29 cellular contexts compared by ENCODE assay signal in genomic region chr1:183212870-183213269, GRCh38. TPM values are rescaled to one million over a fixed set of nuclear protein-coding genes. Genes with fewer than 3 reads are reported as not detected.
"Had no signal": no experiment of that assay in that cellular context is flagged by ENCODE, and none has a peak within 500 bp of the region (broad histone marks: within the 10 kb centered on the region; RNA-seq: fewer than 3 reads in every experiment).

No MANE protein-coding gene starts in this region.

- FAIRE-seq: astrocyte, colon, TTC549 had no signal

- H3K36me3 ChIP-seq: MG63 had no signal

- DNase-seq: activated B cell treated with CpG ODN at 0.5 μM for 24 hours; activated CD4-positive, alpha-beta memory T cell treated with anti-CD3 and anti-CD28 coated beads for 36 hours; activated CD4-positive, alpha-beta T cell treated with anti-CD3 and anti-CD28 coated beads for 1 hour; activated CD4-positive, alpha-beta T cell treated with anti-CD3 and anti-CD28 coated beads, Interleukin-2, amount 10 ng/mL, durations not matched to agents 7 days and 5 days; activated CD8-positive, alpha-beta memory T cell treated with anti-CD3 and anti-CD28 coated beads for 24 hours; activated gamma-delta T cell; activated naive CD4-positive, alpha-beta T cell treated with anti-CD3 and anti-CD28 coated beads for 36 hours; activated T-cell treated with anti-CD3 and anti-CD28 coated beads, Interleukin-2, amount 50 U/mL, for 4 hours; amygdala; cerebellar nuclear complex; MG63; MV-4-11; NCI-H1092 treated with DMSO at 0.1 percent for 48 hours; NCI-H1436 treated with DMSO at 0.1 percent for 48 hours; NCI-H1930; NCI-H345; NCI-H510A; NCI-H526 treated with DMSO at 0.1 percent for 48 hours; NCI-H82; T-cell; T-helper 2 cell; T1000 had no signal

- ATAC-seq: activated T-cell treated with anti-CD3 and anti-CD28 coated beads, Interleukin-2, amount 50 U/mL, for 4 hours; activated T-helper 17 cell treated with anti-CD3 and anti-CD28 coated beads, Interleukin-2, amount 50 U/mL, for 72 hours; Right ventricle myocardium inferior; T-cell had no signal

- H3K4me3 ChIP-seq: MG63, SK-N-MC had no signal

- H3K27me3 ChIP-seq: MG63 had no signal

- H3K27ac ChIP-seq: KMS-11, SK-N-MC had no signal

RNA-seq across cellular contexts. Expression of gene LAMC2, which starts 26.8 kb away (rescaled TPM):
- total RNA-seq: activated B cell treated with CpG ODN at 0.5 μM for 24 hours; activated CD4-positive, alpha-beta memory T cell treated with anti-CD3 and anti-CD28 coated beads for 36 hours had no signal
